ENCODE assay signal across 24 cellular contexts in the genomic region with DNA sequence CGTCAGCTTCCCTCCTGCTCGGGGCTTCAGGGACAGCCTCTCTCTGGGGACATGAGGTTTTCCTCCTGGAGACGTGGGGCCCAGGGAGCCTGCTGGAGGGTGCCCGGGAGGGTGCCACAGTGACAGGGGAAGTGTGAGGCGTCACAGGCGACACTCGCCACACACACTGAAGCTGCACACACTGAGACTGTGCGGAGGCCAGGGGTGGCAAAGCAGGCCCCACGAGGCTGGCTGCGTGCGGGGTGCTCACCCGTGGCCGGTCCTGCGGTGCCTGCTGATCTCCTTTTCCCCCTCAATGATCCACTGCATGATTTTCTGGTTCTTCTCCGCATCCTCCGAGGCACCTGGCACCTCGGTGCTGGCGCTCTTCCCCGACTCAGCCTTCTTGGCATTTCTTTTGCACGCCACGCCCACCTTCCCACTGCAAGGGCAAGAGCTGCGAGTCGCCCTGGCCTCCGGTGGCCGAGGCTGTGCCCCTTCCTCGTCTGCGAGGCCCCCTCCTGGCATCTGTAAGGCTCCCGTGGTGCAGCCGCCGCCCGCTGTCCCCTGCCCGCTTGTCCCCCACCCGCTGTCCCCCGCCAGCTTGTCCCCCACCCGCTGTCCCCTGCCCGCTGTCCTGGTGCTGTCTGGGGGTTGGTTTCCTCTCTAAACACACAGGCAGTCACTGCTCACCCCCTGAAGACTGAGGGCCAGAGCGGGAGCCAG. TPM values are rescaled to one million over a fixed set of nuclear protein-coding genes. Genes with fewer than 3 reads are reported as not detected.
"Had no signal": no experiment of that assay in that cellular context is flagged by ENCODE, and none has a peak within 500 bp of the region (broad histone marks: within the 10 kb centered on the region; RNA-seq: fewer than 3 reads in every experiment).

No MANE protein-coding gene starts in this region.

- H3K4me3 ChIP-seq: adrenal gland, cardiac muscle cell, MG63, Peyer's patch had no signal

- ATAC-seq: activated CD8-positive, alpha-beta T cell treated with anti-CD3 and anti-CD28 coated beads, Interleukin-2, amount 10 ng/mL, durations not matched to agents 7 days and 5 days; WTC11 had no signal

- H3K36me3 ChIP-seq: cardiac muscle cell had no signal

- H3K9me3 ChIP-seq: adrenal gland, MG63, Peyer's patch had no signal

- H3K27me3 ChIP-seq: adrenal gland, cardiac muscle cell, MG63, Peyer's patch had no signal

- DNase-seq: activated CD4-positive, alpha-beta T cell treated with anti-CD3 and anti-CD28 coated beads for 48 hours; activated CD4-positive, alpha-beta T cell treated with anti-CD3 and anti-CD28 coated beads, Interleukin-2, amount 50 U/mL, for 4 hours; activated CD4-positive, CD25-positive, alpha-beta regulatory T cell treated with anti-CD3 and anti-CD28 coated beads, Interleukin-2, amount 50 U/mL, for 72 hours; activated CD8-positive, alpha-beta memory T cell treated with anti-CD3 and anti-CD28 coated beads, Interleukin-2, amount 50 U/mL, for 48 hours; activated CD8-positive, alpha-beta T cell treated with anti-CD3 and anti-CD28 coated beads, Interleukin-2, amount 10 ng/mL, durations not matched to agents 7 days and 5 days; activated naive CD4-positive, alpha-beta T cell treated with anti-CD3 and anti-CD28 coated beads, Interleukin-2, amount 50 U/mL, for 16 hours; activated naive CD8-positive, alpha-beta T cell treated with anti-CD3 and anti-CD28 coated beads, Interleukin-2, amount 10 ng/mL, durations not matched to agents 7 days and 5 days; activated T-cell treated with anti-CD3 and anti-CD28 coated beads, Interleukin-2, amount 50 U/mL, for 1 hour; adrenal gland; MG63; MV-4-11; NCI-H1105; NCI-H1436; NCI-H1694 treated with DMSO at 0.1 percent for 48 hours; NCI-H2029 treated with DMSO at 0.1 percent for 48 hours; NCI-H345; NCI-H510A; NCI-H526 treated with DMSO at 0.1 percent for 48 hours; NK-92 treated with Interleukin-12 subunit alpha and Interleukin-12 subunit beta, amount 100 ng/mL, for 24 hours; OCI-M1; Peyer's patch; SHP77 treated with DMSO at 0.1 percent for 48 hours had no signal

- H3K4me1 ChIP-seq: adrenal gland, Peyer's patch had no signal

- H3K27ac ChIP-seq: adrenal gland, cardiac muscle cell, Peyer's patch had no signal

RNA-seq across cellular contexts. Expression of a gene that starts 14.0 kb away (rescaled TPM):
- total RNA-seq: activated CD8-positive, alpha-beta T cell treated with anti-CD3 and anti-CD28 coated beads, Interleukin-2, amount 10 ng/mL, durations not matched to agents 7 days and 5 days had no signal

RNA-seq across cellular contexts. Expression of a gene that starts 16.6 kb away (rescaled TPM):
- total RNA-seq: activated CD8-positive, alpha-beta T cell treated with anti-CD3 and anti-CD28 coated beads, Interleukin-2, amount 10 ng/mL, durations not matched to agents 7 days and 5 days; activated naive CD8-positive, alpha-beta T cell treated with anti-CD3 and anti-CD28 coated beads, Interleukin-2, amount 10 ng/mL, durations not matched to agents 7 days and 5 days had no signal

RNA-seq across cellular contexts. Expression of a gene that starts 21.2 kb away (rescaled TPM):
- total RNA-seq: activated CD8-positive, alpha-beta T cell treated with anti-CD3 and anti-CD28 coated beads, Interleukin-2, amount 10 ng/mL, durations not matched to agents 7 days and 5 days; activated naive CD8-positive, alpha-beta T cell treated with anti-CD3 and anti-CD28 coated beads, Interleukin-2, amount 10 ng/mL, durations not matched to agents 7 days and 5 days had no signal
